1 cellular context compared by ENCODE assay signal in genomic region chr15:55593019-55593418, GRCh38. TPM values are rescaled to one million over a fixed set of nuclear protein-coding genes. Genes with fewer than 3 reads are reported as not detected.
"Had no signal": no experiment of that assay in that cellular context is flagged by ENCODE, and none has a peak within 500 bp of the region (broad histone marks: within the 10 kb centered on the region; RNA-seq: fewer than 3 reads in every experiment).

No MANE protein-coding gene starts in this region.

RNA-seq across cellular contexts. Expression of gene PYGO1, which starts 4.9 kb away (rescaled TPM):
- total RNA-seq: HT-29 had no signal
